8 cellular contexts compared by ENCODE assay signal in genomic region chr11:60343094-60343704, GRCh38. TPM values are rescaled to one million over a fixed set of nuclear protein-coding genes. Genes with fewer than 3 reads are reported as not detected.
DNase-seq lines count a peak whose midpoint lies in the region; ATAC-seq, FAIRE-seq and TF ChIP-seq lines count a peak whose summit lies in the region.
"Had no signal": no experiment of that assay in that cellular context is flagged by ENCODE, and none has a peak within 500 bp of the region (broad histone marks: within the 10 kb centered on the region; RNA-seq: fewer than 3 reads in every experiment).

No MANE protein-coding gene starts in this region.

- H2AK5ac ChIP-seq in neuronal stem cell (ENCODE audit: low read depth, low read length): no peak overlapping the region

- peak; percentile 83 for FAIRE-seq in K562 (lab: Jason Lieb, UNC)

- TF ChIP-seq POLR2A in K562 (conservative IDR thresholded peaks at IDR 0.05): no peak

- no peak overlapping the region for H3K14ac ChIP-seq in neuronal stem cell (ENCODE audit: low read length)

- H3K9ac ChIP-seq in K562 (ENCODE audit: insufficient read depth in 1 of 2, low read depth in 2 of 2, low read length in 2 of 2) (no peak overlapping the region), neuronal stem cell (ENCODE audit: low read depth, low read length, poor library complexity) (no peak overlapping the region)

- H3K4me3 Mint-ChIP-seq in nephron progenitor cell: no peak overlapping the region
- H3K4me3 Mint-ChIP-seq: T-helper 1 cell treated with Interleukin-12 subunit alpha and Interleukin-12 subunit beta and Interleukin-4 antibody, amounts not matched to agents 30 μg/mL and 1 μg/mL, for 36 hours had no signal

- no peak overlapping the region for H4K91ac ChIP-seq in neuronal stem cell (ENCODE audit: low read depth, low read length, poor library complexity)

- BruUV-seq in K562 (replicated peaks; lab: Mats Ljungman, UMichigan): no TSS peak

- H3K9me3 ChIP-seq in K562 (replicated peaks; ENCODE audit: control insufficient read depth, insufficient read depth, low read depth, low read length): no peaks in the 10 kb centered on the region
- H3K9me3 ChIP-seq in neuronal stem cell (replicated peaks in 1 of 2; ENCODE audit: control insufficient read depth in 2 of 2, insufficient read depth in 1 of 2, low read depth in 1 of 2, low read length in 2 of 2): no peaks in the 10 kb centered on the region

- H3K79me2 ChIP-seq in K562 (ENCODE audit: control insufficient read depth, insufficient read depth, low read length): no peaks in the 10 kb centered on the region

- H2BK120ac ChIP-seq in neuronal stem cell (ENCODE audit: low read depth, low read length): no peak overlapping the region

- DNase-seq in GM10248 (ENCODE audit: extremely low spot score) (no peak), LoVo (ENCODE audit: low spot score) (peak; percentile 32), K562 (ENCODE audit: extremely low read depth in 1 of 4, low spot score in 3 of 4) (peak; percentile 23 to 43 (median 35)), nephron progenitor cell (no peak), neuronal stem cell (ENCODE audit: low spot score) (no peak), superior temporal gyrus (ENCODE audit: extremely low spot score) (no peak), HPDE6-E6E7 (ENCODE audit: extremely low spot score) (no peak)

- TF ChIP-seq CTCF in GM10248 (IDR thresholded peaks at IDR 0.05; ENCODE audit: control extremely low read depth, extremely low read depth, low read depth, missing control alignments): peak; percentile 56
- peak; percentile 47 to 63 (median 57); a peak in 5 of 6 replicates for TF ChIP-seq CTCF in K562 (IDR thresholded peaks at IDR 0.05 in 2 of 3, conservative IDR thresholded peaks at IDR 0.05 in 1 of 3; ENCODE audit: insufficient read depth in 2 of 3, low read depth in 1 of 3, low read length in 3 of 3)
- TF ChIP-seq CTCF in nephron progenitor cell (IDR thresholded peaks at IDR 0.05): peak; percentile 71

- no peak overlapping the region for H3K27ac Mint-ChIP-seq in nephron progenitor cell
- H3K27ac Mint-ChIP-seq: T-helper 1 cell treated with Interleukin-12 subunit alpha and Interleukin-12 subunit beta and Interleukin-4 antibody, amounts not matched to agents 30 μg/mL and 1 μg/mL, for 36 hours had no signal

- peaks cover 8% of the 10 kb centered on the region for H3K27me3 Mint-ChIP-seq in nephron progenitor cell (ENCODE audit: low read depth, poor library complexity)

- intact Hi-C loops in K562 (cut with micrococcal nuclease): loop anchor here (5.0 kb wide), 1 partner anchor 76 kb away; no protein-coding TSS in a partner anchor

- no peak overlapping the region for H3K4ac ChIP-seq in neuronal stem cell (ENCODE audit: low read length)

- 27% methylated on average over 10 of the region's 10 CpGs for WGBS in K562 (ENCODE audit: insufficient coverage, low coverage, missing lambda C conversion rate)
- WGBS in neuronal stem cell (ENCODE audit: extremely low coverage in 2 of 2, insufficient read length in 2 of 2, insufficient replicate concordance in 1 of 2), 2 donors: no CpG with 5 or more reads among the region's 10 CpGs

- H3K23ac ChIP-seq in neuronal stem cell (ENCODE audit: low read depth, low read length, poor library complexity): no peak overlapping the region

- H2BK15ac ChIP-seq in neuronal stem cell (ENCODE audit: low read length): no peak overlapping the region

- H4K20me1 ChIP-seq in K562 (replicated peaks; ENCODE audit: control insufficient read depth, insufficient read depth, low read length): no peaks in the 10 kb centered on the region

- no peaks in the 10 kb centered on the region for H3K79me1 ChIP-seq in neuronal stem cell (ENCODE audit: low read depth, low read length)

- POLR2A ChIA-PET in GM10248 (lab: Yijun Ruan, JAX): no interaction called here
- POLR2A ChIA-PET in K562 (lab: Yijun Ruan, JAX): no interaction called here

- in situ Hi-C loops in K562 (cut with MboI): no loop called here

- H3K4me3 ChIP-seq in K562 (no peak overlapping the region), neuronal stem cell (ENCODE audit: low read length in 2 of 2) (no peak overlapping the region)

- no peaks in the 10 kb centered on the region for H3K27me3 ChIP-seq in K562 (ENCODE audit: control insufficient read depth in 2 of 2, insufficient read depth in 2 of 2, low read length in 2 of 2)
- H3K27me3 ChIP-seq in neuronal stem cell (ENCODE audit: control insufficient read depth in 3 of 3, insufficient read depth in 3 of 3, low read depth in 1 of 3, low read length in 3 of 3): no peaks in the 10 kb centered on the region

- H3K27ac ChIP-seq in K562 (ENCODE audit: extremely low read depth, low read depth, low read length): no peak overlapping the region
- no peak overlapping the region for H3K27ac ChIP-seq in neuronal stem cell (replicated peaks; ENCODE audit: low read length)

- no peaks in the 10 kb centered on the region for H3K36me3 Mint-ChIP-seq in nephron progenitor cell (ENCODE audit: low read depth)

- no peak overlapping the region for H2BK5ac ChIP-seq in neuronal stem cell (ENCODE audit: low read length)

- peak in 1 of 2 experiments; percentile 45; a peak in 2 of 4 replicates for TF ChIP-seq RAD21 in K562 (CRISPR knock-in tag; conservative IDR thresholded peaks at IDR 0.05 in 1 of 2, IDR thresholded peaks at IDR 0.05 in 1 of 2)

- H3K36me3 ChIP-seq in K562 (ENCODE audit: control insufficient read depth, insufficient read depth, low read length): no peaks in the 10 kb centered on the region
- no peaks in the 10 kb centered on the region for H3K36me3 ChIP-seq in neuronal stem cell (replicated peaks in 1 of 2; ENCODE audit: control insufficient read depth in 2 of 2, insufficient read depth in 2 of 2, low read length in 2 of 2)

- H3K4me2 ChIP-seq in K562 (ENCODE audit: insufficient read depth, low read length) (no peak overlapping the region), neuronal stem cell (ENCODE audit: insufficient read depth, low read length, poor library complexity, severe bottlenecking) (no peak overlapping the region)

- ATAC-seq in K562: 0 out of 3 replicates have a peak, but pooled peaks have one; percentile 33

- no peak overlapping the region for H2BK12ac ChIP-seq in neuronal stem cell (ENCODE audit: low read length)

- H3K4me1 ChIP-seq in K562 (replicated peaks in 1 of 2; ENCODE audit: control insufficient read depth in 2 of 2, insufficient read depth in 2 of 2, low read length in 2 of 2): no peaks in the 10 kb centered on the region
- H3K4me1 ChIP-seq in neuronal stem cell (ENCODE audit: control insufficient read depth in 2 of 2, insufficient read depth in 1 of 2, low read depth in 1 of 2, low read length in 2 of 2): no peaks in the 10 kb centered on the region

- TF ChIP-seq EP300 in K562 (IDR thresholded peaks at IDR 0.05; ENCODE audit: low read length): no peak

- no peak overlapping the region for H2AFZ ChIP-seq in K562 (ENCODE audit: low read depth, low read length)
- H2AFZ ChIP-seq in neuronal stem cell (ENCODE audit: low read length): no peak overlapping the region

- H3K9me1 ChIP-seq in K562 (ENCODE audit: control insufficient read depth, insufficient read depth, low read length): no peaks in the 10 kb centered on the region

- H4K8ac ChIP-seq in neuronal stem cell (ENCODE audit: low read depth, low read length): no peak overlapping the region

- H3K9me3 Mint-ChIP-seq in nephron progenitor cell: no peaks in the 10 kb centered on the region
- H3K9me3 Mint-ChIP-seq: T-helper 1 cell treated with Interleukin-12 subunit alpha and Interleukin-12 subunit beta and Interleukin-4 antibody, amounts not matched to agents 30 μg/mL and 1 μg/mL, for 36 hours had no signal

- H3K18ac ChIP-seq in neuronal stem cell (ENCODE audit: low read length): no peak overlapping the region

- CTCF ChIA-PET in GM10248 (lab: Yijun Ruan, JAX) (interaction anchor here (0.7 to 7.1 kb wide), 23 partner anchors 10 to 435 kb away, joined by 3 to 73 read pairs (median 4); no protein-coding TSS in a partner anchor), K562 (lab: Yijun Ruan, JAX; ENCODE audit: low intra/inter-chr PET ratio) (no interaction called here)

- no peaks in the 10 kb centered on the region for H3K4me1 Mint-ChIP-seq in nephron progenitor cell

RNA-seq across cellular contexts. Expression of gene MS4A6E, which starts 16.1 kb away (rescaled TPM):
- total RNA-seq in K562 (2011; cell fraction: chromatin; rRNA removed; ENCODE audit: low replicate concordance): not detected in 2 replicates
- total RNA-seq in K562 (2011; cell fraction: nucleolus; rRNA removed): not detected in 2 replicates
- total RNA-seq in K562 (2011; cell fraction: nucleoplasm; rRNA removed): not detected in 2 replicates
- total RNA-seq in K562 (2014; rRNA removed) (not detected in 2 replicates), K562 (2014; rRNA removed; fragmentation: Illumina TruSeq; extraction: Trizol) (not detected in 2 replicates), K562 (2015; rRNA removed; fragmentation: Illumina TruSeq; extraction: Trizol) (not detected in 2 replicates), K562 (2021) (not detected in 2 replicates)
- polyA plus RNA-seq in K562 (2011; rRNA removed) (0.46 TPM in 1 of 2 replicates, not detected in the other), K562 (2014; fragmentation: Illumina TruSeq; extraction: Trizol) (not detected in 2 replicates), K562 (2014; fragmentation: Nextera tagmentation; extraction: Ambion mirVana) (under 1 TPM; 0.13 to 0.15 TPM), K562 (2014; rRNA removed) (not detected in 2 replicates)
- polyA plus RNA-seq in K562 (2011; cell fraction: cytosol; rRNA removed): 0.63 TPM in 1 of 2 replicates, not detected in the other
- 0.59 TPM in 1 of 2 replicates, not detected in the other for polyA plus RNA-seq in K562 (2011; cell fraction: nucleus; rRNA removed)
- not detected in 2 replicates for polyA plus RNA-seq in K562 (2012)
- polyA minus RNA-seq in K562 (2011; rRNA and poly(A)+ RNA removed): not detected in 2 replicates
- not detected in 2 replicates for polyA minus RNA-seq in K562 (2011; cell fraction: cytosol; rRNA and poly(A)+ RNA removed)
- polyA minus RNA-seq in K562 (2011; cell fraction: nucleus; rRNA and poly(A)+ RNA removed): not detected in 2 replicates
- polyA plus RNA-seq in neuronal stem cell (2013, experiment 1 of 2): not detected
- not detected for polyA plus RNA-seq in neuronal stem cell (2013, experiment 2 of 2)

RNA-seq across cellular contexts. Expression of gene MS4A7, which starts 35.1 kb away (rescaled TPM):
- not detected in 2 replicates for total RNA-seq in K562 (2011; cell fraction: chromatin; rRNA removed; ENCODE audit: low replicate concordance)
- total RNA-seq in K562 (2011; cell fraction: nucleolus; rRNA removed): not detected in 2 replicates
- not detected in 2 replicates for total RNA-seq in K562 (2011; cell fraction: nucleoplasm; rRNA removed)
- not detected in 2 replicates for total RNA-seq in K562 (2014; rRNA removed)
- not detected in 2 replicates for total RNA-seq in K562 (2014; rRNA removed; fragmentation: Illumina TruSeq; extraction: Trizol)
- not detected in 2 replicates for total RNA-seq in K562 (2015; rRNA removed; fragmentation: Illumina TruSeq; extraction: Trizol)
- total RNA-seq in K562 (2021): 0.20 TPM in 1 of 2 replicates, not detected in the other
- not detected in 2 replicates for polyA plus RNA-seq in K562 (2011; rRNA removed)
- not detected in 2 replicates for polyA plus RNA-seq in K562 (2011; cell fraction: cytosol; rRNA removed)
- polyA plus RNA-seq in K562 (2011; cell fraction: nucleus; rRNA removed): not detected in 2 replicates
- polyA plus RNA-seq in K562 (2012): not detected in 2 replicates
- not detected in 2 replicates for polyA plus RNA-seq in K562 (2014; fragmentation: Illumina TruSeq; extraction: Trizol)
- not detected for polyA plus RNA-seq in K562 (2014; fragmentation: Nextera tagmentation; extraction: Ambion mirVana)
- not detected in 2 replicates for polyA plus RNA-seq in K562 (2014; rRNA removed)
- polyA minus RNA-seq in K562 (2011; rRNA and poly(A)+ RNA removed): not detected in 2 replicates
- not detected in 2 replicates for polyA minus RNA-seq in K562 (2011; cell fraction: cytosol; rRNA and poly(A)+ RNA removed)
- not detected in 2 replicates for polyA minus RNA-seq in K562 (2011; cell fraction: nucleus; rRNA and poly(A)+ RNA removed)
- not detected for polyA plus RNA-seq in neuronal stem cell (2013, experiment 1 of 2)
- polyA plus RNA-seq in neuronal stem cell (2013, experiment 2 of 2): not detected

RNA-seq across cellular contexts. Expression of gene MS4A14, which starts 53.1 kb away (rescaled TPM):
- not detected in 2 replicates for total RNA-seq in K562 (2011; cell fraction: chromatin; rRNA removed; ENCODE audit: low replicate concordance)
- not detected in 2 replicates for total RNA-seq in K562 (2011; cell fraction: nucleolus; rRNA removed)
- total RNA-seq in K562 (2011; cell fraction: nucleoplasm; rRNA removed): not detected in 2 replicates
- total RNA-seq in K562 (2014; rRNA removed) (not detected in 2 replicates), K562 (2014; rRNA removed; fragmentation: Illumina TruSeq; extraction: Trizol) (not detected in 2 replicates), K562 (2015; rRNA removed; fragmentation: Illumina TruSeq; extraction: Trizol) (not detected in 2 replicates), K562 (2021) (not detected in 2 replicates)
- polyA plus RNA-seq in K562 (2011; rRNA removed) (not detected in 2 replicates), K562 (2014; fragmentation: Illumina TruSeq; extraction: Trizol) (not detected in 2 replicates), K562 (2014; fragmentation: Nextera tagmentation; extraction: Ambion mirVana) (not detected), K562 (2014; rRNA removed) (not detected in 2 replicates)
- polyA plus RNA-seq in K562 (2011; cell fraction: cytosol; rRNA removed): not detected in 2 replicates
- not detected in 2 replicates for polyA plus RNA-seq in K562 (2011; cell fraction: nucleus; rRNA removed)
- polyA plus RNA-seq in K562 (2012): not detected in 2 replicates
- not detected in 2 replicates for polyA minus RNA-seq in K562 (2011; rRNA and poly(A)+ RNA removed)
- polyA minus RNA-seq in K562 (2011; cell fraction: cytosol; rRNA and poly(A)+ RNA removed): not detected in 2 replicates
- not detected in 2 replicates for polyA minus RNA-seq in K562 (2011; cell fraction: nucleus; rRNA and poly(A)+ RNA removed)
- polyA plus RNA-seq in neuronal stem cell (2013, experiment 1 of 2): not detected
- polyA plus RNA-seq in neuronal stem cell (2013, experiment 2 of 2): not detected

Comparison
In these comparisons a context has a peak if more than half of its experiments do, and no peak if none do; other contexts are left out.
1. DNase-seq: peak in LoVo (single experiment) and K562 (4 of 4); none in GM10248 (single experiment), nephron progenitor cell (single experiment), neuronal stem cell (single experiment), superior temporal gyrus (single experiment) and HPDE6-E6E7 (single experiment).
2. Peak in every context shown above with its lines, with median percentiles within 50 percentile points of each other: CTCF ChIP-seq.